20 cellular contexts compared by ENCODE assay signal in genomic region chr11:59259047-59259446, GRCh38.
DNase-seq lines count a peak whose midpoint lies in the region; ATAC-seq lines count a peak whose summit lies in the region.
"Had no signal": no experiment of that assay in that cellular context is flagged by ENCODE, and none has a peak within 500 bp of the region (broad histone marks: within the 10 kb centered on the region; RNA-seq: fewer than 3 reads in every experiment).

No MANE protein-coding gene starts in this region.

- no peak overlapping the region for H3K4me3 Mint-ChIP-seq in stimulated activated naive B cell treated with anti-CD40 and anti-IgM and Interleukin-4, amounts not matched to agents 10 μg/mL and 1 μg/mL and 100 μg/mL, for 72 hours
- H3K4me3 Mint-ChIP-seq: CD4-positive, alpha-beta memory T cell had no signal

- ATAC-seq in HG02798 (IDR thresholded peaks at IDR 0.05; ENCODE audit: poor library complexity, unreplicated experiment) (peak; percentile 23), HG03432 (IDR thresholded peaks at IDR 0.05; ENCODE audit: unreplicated experiment) (peak; percentile 27)
- peak; percentile 15 to 24 for ATAC-seq in stimulated activated naive B cell treated with anti-CD40 and anti-IgM and Interleukin-4, amounts not matched to agents 10 μg/mL and 1 μg/mL and 100 μg/mL, for 72 hours (replicated peaks)
- ATAC-seq: HepG2, PC-3 had no signal

- H3K27ac Mint-ChIP-seq in stimulated activated naive B cell treated with anti-CD40 and anti-IgM and Interleukin-4, amounts not matched to agents 10 μg/mL and 1 μg/mL and 100 μg/mL, for 72 hours: no peak overlapping the region
- H3K27ac Mint-ChIP-seq: CD4-positive, alpha-beta memory T cell had no signal

- peaks cover 0 to 2% of the 10 kb centered on the region in 2 donors for H3K9me3 Mint-ChIP-seq in stimulated activated naive B cell treated with anti-CD40 and anti-IgM and Interleukin-4, amounts not matched to agents 10 μg/mL and 1 μg/mL and 100 μg/mL, for 72 hours
- H3K9me3 Mint-ChIP-seq: CD4-positive, alpha-beta memory T cell had no signal

- peak; percentile 16 for DNase-seq in DMS53 (lab: John Stamatoyannopoulos, UW)
- no peak for DNase-seq in DMS53 treated with DMSO at 0.1 percent for 48 hours (lab: John Stamatoyannopoulos, UW; ENCODE audit: unreplicated experiment)
- no peak for DNase-seq in stimulated activated naive B cell treated with anti-CD40 and anti-IgM and Interleukin-4, amounts not matched to agents 10 μg/mL and 1 μg/mL and 100 μg/mL, for 72 hours
- DNase-seq in DMS 273 treated with DMSO at 0.1 percent for 48 hours (lab: John Stamatoyannopoulos, UW): no peak
- DNase-seq in NCI-H748 treated with DMSO at 0.1 percent for 48 hours (lab: John Stamatoyannopoulos, UW): no peak
- no peak for DNase-seq in NCI-H345 (lab: John Stamatoyannopoulos, UW)
- DNase-seq: BE2C; CD4-positive, alpha-beta memory T cell; KBM-7; NCI-H1417; NCI-H187; NCI-H2107; NCI-H2227 treated with DMSO at 0.1 percent for 48 hours; NCI-H524; PC-3; T-helper 1 cell; T-helper 9 cell had no signal

- H3K4me1 Mint-ChIP-seq in stimulated activated naive B cell treated with anti-CD40 and anti-IgM and Interleukin-4, amounts not matched to agents 10 μg/mL and 1 μg/mL and 100 μg/mL, for 72 hours: peaks cover 39 to 65% of the 10 kb centered on the region in 2 donors

- H3K36me3 Mint-ChIP-seq in stimulated activated naive B cell treated with anti-CD40 and anti-IgM and Interleukin-4, amounts not matched to agents 10 μg/mL and 1 μg/mL and 100 μg/mL, for 72 hours: no peaks in the 10 kb centered on the region
- H3K36me3 Mint-ChIP-seq: CD4-positive, alpha-beta memory T cell had no signal

- H3K27me3 Mint-ChIP-seq in stimulated activated naive B cell treated with anti-CD40 and anti-IgM and Interleukin-4, amounts not matched to agents 10 μg/mL and 1 μg/mL and 100 μg/mL, for 72 hours: no peaks in the 10 kb centered on the region
